In the genomic region with DNA sequence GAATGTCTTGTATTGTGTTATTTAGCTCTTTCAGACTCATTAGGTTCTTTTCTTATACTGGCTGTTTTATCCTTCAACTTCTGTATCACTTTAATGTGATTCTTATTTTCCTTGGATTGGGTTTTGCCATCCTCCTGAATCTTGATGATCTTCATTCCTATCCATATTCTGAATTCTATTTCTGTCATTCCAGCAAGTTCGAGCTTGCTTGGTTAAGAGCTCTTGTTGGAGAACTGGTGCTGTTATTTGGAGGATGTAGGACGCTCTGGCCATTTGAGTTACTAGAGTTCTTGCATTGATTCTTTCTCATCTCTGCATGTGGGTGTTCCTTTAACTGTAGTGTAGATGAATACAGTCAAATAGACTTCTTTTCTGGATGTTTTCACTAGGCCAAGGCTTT, we compare ENCODE assay signal across 19 cellular contexts.
"Had no signal": no experiment of that assay in that cellular context is flagged by ENCODE, and none has a peak within 500 bp of the region (broad histone marks: within the 10 kb centered on the region; RNA-seq: fewer than 3 reads in every experiment).

No MANE protein-coding gene starts in this region.

- H3K27me3 Mint-ChIP-seq: naive thymus-derived CD4-positive, alpha-beta T cell had no signal

- H3K27me3 ChIP-seq: hepatocyte, neutrophil, spleen, tibial nerve, upper lobe of right lung, vagina had no signal

- H3K4me3 ChIP-seq: coronary artery, hepatocyte, lung, spleen, tibial nerve, upper lobe of right lung, vagina had no signal

- H3K4me3 Mint-ChIP-seq: endodermal cell had no signal

- H3K27ac ChIP-seq: coronary artery, hepatocyte, neutrophil, spleen, tibial nerve, upper lobe of right lung, vagina had no signal

- H3K9me3 ChIP-seq: neutrophil, upper lobe of right lung, vagina had no signal

- H3K27ac Mint-ChIP-seq: endodermal cell had no signal

- DNase-seq: effector CD4-positive, alpha-beta T cell; endodermal cell; foreskin melanocyte; head of caudate nucleus; left colon; left ventricle myocardium superior; naive thymus-derived CD4-positive, alpha-beta T cell; spleen; stimulated activated CD4-positive, alpha-beta T cell treated with anti-CD3 and anti-CD28 coated beads, Interleukin-15, amount 100 ng/mL, for 24 hours; stimulated activated CD4-positive, alpha-beta T cell treated with anti-CD3 and anti-CD28 coated beads, Interleukin-1b, Interleukin-23, amount 100 ng/mL, for 48 hours; stimulated activated naive CD8-positive, alpha-beta T cell treated with anti-CD3 and anti-CD28 coated beads, Interleukin-15, Interleukin-2, amounts not matched to agents 100 U/mL and 50 U/mL, for 24 hours; upper lobe of right lung had no signal

- H3K4me1 ChIP-seq: upper lobe of right lung had no signal

- H3K36me3 ChIP-seq: neutrophil, spleen, tibial nerve, upper lobe of right lung, vagina had no signal

- ATAC-seq: left colon; naive thymus-derived CD4-positive, alpha-beta T cell; sciatic nerve; stimulated activated naive CD8-positive, alpha-beta T cell treated with anti-CD3 and anti-CD28 coated beads, Interleukin-15, Interleukin-2, amounts not matched to agents 100 U/mL and 50 U/mL, for 24 hours; upper lobe of right lung had no signal
